Comparison of ENCODE assay signal across 8 cellular contexts in the genomic region with DNA sequence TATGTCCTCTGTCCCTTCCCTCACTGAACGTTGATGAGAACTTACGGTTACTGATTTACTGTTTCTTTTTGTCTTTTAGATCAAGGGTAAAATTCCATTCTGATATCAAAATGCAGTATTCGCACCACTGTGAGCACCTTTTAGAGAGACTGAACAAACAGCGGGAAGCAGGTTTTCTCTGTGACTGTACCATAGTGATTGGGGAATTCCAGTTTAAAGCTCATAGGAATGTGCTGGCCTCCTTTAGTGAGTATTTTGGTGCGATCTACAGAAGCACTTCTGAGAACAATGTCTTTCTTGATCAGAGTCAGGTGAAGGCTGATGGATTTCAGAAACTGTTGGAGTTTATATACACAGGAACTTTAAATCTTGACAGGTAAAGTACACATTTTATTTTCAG. TPM values are rescaled to one million over a fixed set of nuclear protein-coding genes. Genes with fewer than 3 reads are reported as not detected.
A peak's percentile ranks its signal among the peaks of the same experiment; 100 is the strongest.
DNase-seq lines count a peak whose midpoint lies in the region; ATAC-seq and TF ChIP-seq lines count a peak whose summit lies in the region.

No MANE protein-coding gene starts in this region.

- H3K4me3 ChIP-seq in BJ (ENCODE audit: low read depth, low read length) (peak overlapping the region; percentile 99), KMS-11 (IDR thresholded peaks at IDR 0.05; ENCODE audit: insufficient read depth, low read depth, low read length) (no peak overlapping the region), colonic mucosa (peak overlapping the region; percentile 87)

- no peaks in the 10 kb centered on the region for H4K20me1 ChIP-seq in KMS-11 (ENCODE audit: insufficient read depth)

- H3K4me3 Mint-ChIP-seq in natural killer cell, result peak overlapping the region; percentile 99

- no peak overlapping the region for H2AFZ ChIP-seq in KMS-11 (ENCODE audit: low read depth)

- no peaks in the 10 kb centered on the region for H3K9me3 ChIP-seq in colonic mucosa

- peaks cover 5% of the 10 kb centered on the region; the same call in 1 of the 2 replicates for H3K36me3 ChIP-seq in BJ (ENCODE audit: control insufficient read depth, insufficient read depth, low read length)
- H3K36me3 ChIP-seq in KMS-11 (ENCODE audit: insufficient read depth), result 0 out of 2 replicates have a peak, but pooled peaks cover 5% of the 10 kb centered on the region
- H3K36me3 ChIP-seq in colonic mucosa, result no peaks in the 10 kb centered on the region

- POLR2A ChIA-PET in BJ (lab: Charles Lee), result no interaction called here

- peaks cover 7% of the 10 kb centered on the region for H3K36me3 Mint-ChIP-seq in natural killer cell

- H3K27ac Mint-ChIP-seq in natural killer cell, result peak overlapping the region; percentile 100

- H3K27ac ChIP-seq in KMS-11, result peak overlapping the region; percentile 89
- no peak overlapping the region for H3K27ac ChIP-seq in colonic mucosa

- H3K4me1 ChIP-seq in KMS-11 (ENCODE audit: low read depth, poor library complexity, severe bottlenecking), result peaks cover 21% of the 10 kb centered on the region
- peaks cover 23% of the 10 kb centered on the region for H3K4me1 ChIP-seq in colonic mucosa

- H3K27me3 Mint-ChIP-seq in natural killer cell (ENCODE audit: low read depth in 2 of 2), result no peaks in the 10 kb centered on the region

- no peaks in the 10 kb centered on the region for H3K9me3 Mint-ChIP-seq in natural killer cell

- peaks cover 57 to 58% of the 10 kb centered on the region in 2 donors for H3K4me1 Mint-ChIP-seq in natural killer cell

- no peak for TF ChIP-seq CTCF in BJ (IDR thresholded peaks at IDR 0.05; ENCODE audit: insufficient read depth, low read depth, low read length)
- no peak for TF ChIP-seq CTCF in KMS-11 (conservative IDR thresholded peaks at IDR 0.05; ENCODE audit: low read depth, low read length)
- TF ChIP-seq CTCF in colonic mucosa (IDR thresholded peaks at IDR 0.05), result no peak
- TF ChIP-seq CTCF in natural killer cell (IDR thresholded peaks at IDR 0.05), result no peak

- CTCF ChIA-PET in BJ (lab: Yijun Ruan, JAX), result interaction anchor here (0.6 kb wide), 1 partner anchor 637 kb away, joined by 3 read pairs; no protein-coding TSS in a partner anchor

- DNase-seq in BJ (ENCODE audit: low read depth), result no peak
- DNase-seq in colonic mucosa, result no peak
- no peak for DNase-seq in natural killer cell
- no peak for DNase-seq in ureter (ENCODE audit: low spot score)
- DNase-seq in midbrain (lab: John Stamatoyannopoulos, UW), result no peak
- no peak for DNase-seq in amygdala (lab: John Stamatoyannopoulos, UW)

- ATAC-seq in natural killer cell (no peak), HG03460 (IDR thresholded peaks at IDR 0.05; ENCODE audit: unreplicated experiment) (no peak)

- H3K4me2 ChIP-seq in KMS-11, result peak overlapping the region; percentile 59

- H3K9ac ChIP-seq in KMS-11 (peak overlapping the region; percentile 97; the same call in 1 of the 2 replicates), colonic mucosa (ENCODE audit: low read depth in 2 of 2, low read length in 2 of 2) (peak overlapping the region in 1 of 2 donors; percentile 97)

- peaks cover 26% of the 10 kb centered on the region for H3K79me2 ChIP-seq in KMS-11 (ENCODE audit: insufficient read depth, low read depth)

- intact Hi-C loops in colonic mucosa (cut with DNase I), result loop anchor here (10.0 kb wide), 1 partner anchor 211 kb away; no protein-coding TSS in a partner anchor
- intact Hi-C loops in natural killer cell (cut with micrococcal nuclease), result loop anchor here (5.0 kb wide), 2 partner anchors 38 to 1093 kb away; a partner anchor contains a TSS

- H3K27me3 ChIP-seq in BJ (ENCODE audit: control insufficient read depth, insufficient read depth, low read length), result no peaks in the 10 kb centered on the region
- H3K27me3 ChIP-seq in KMS-11 (ENCODE audit: insufficient read depth, low read depth), result no peaks in the 10 kb centered on the region
- no peaks in the 10 kb centered on the region for H3K27me3 ChIP-seq in colonic mucosa

RNA-seq across cellular contexts. Expression of a gene that starts 1.0 kb away (rescaled TPM):
- polyA plus RNA-seq in BJ (2011; rRNA removed), result 10.1 and 17.1 TPM in 2 replicates
- 5.6 and 7.8 TPM in 2 replicates for polyA minus RNA-seq in BJ (2011; rRNA and poly(A)+ RNA removed)
- total RNA-seq in colonic mucosa (10 to 100 TPM; 11.1 to 12.9 TPM), natural killer cell (10 to 100 TPM; 19.5 to 29.9 (median 29.2) TPM), ureter (18.5 TPM)

RNA-seq across cellular contexts. Expression of a gene that starts 4.8 kb away (rescaled TPM):
- 2.3 and 2.9 TPM in 2 replicates for polyA plus RNA-seq in BJ (2011; rRNA removed)
- polyA minus RNA-seq in BJ (2011; rRNA and poly(A)+ RNA removed), result 0.98 and 1.5 TPM in 2 replicates
- total RNA-seq in colonic mucosa (1 to 10 TPM; 1.2 to 1.6 TPM), natural killer cell (under 1 TPM in 1 of 3 donors, not detected in 2; 0.68 TPM), ureter (4.0 TPM)

RNA-seq across cellular contexts. Expression of a gene that starts 9.3 kb away (rescaled TPM):
- polyA plus RNA-seq in BJ (2011; rRNA removed), result 0.18 TPM in 1 of 2 replicates, not detected in the other
- 55.0 and 73.1 TPM in 2 replicates for polyA minus RNA-seq in BJ (2011; rRNA and poly(A)+ RNA removed)
- total RNA-seq in colonic mucosa (1 to 10 TPM; 5.5 to 9.6 TPM), natural killer cell (1 to 10 TPM in 2 of 3 donors, under 1 TPM in 1; 0.92 to 2.7 (median 1.3) TPM), ureter (1.4 TPM)

RNA-seq across cellular contexts. Expression of a gene that starts 38.5 kb away (rescaled TPM):
- polyA plus RNA-seq in BJ (2011; rRNA removed), result not detected in 2 replicates
- polyA minus RNA-seq in BJ (2011; rRNA and poly(A)+ RNA removed), result not detected in 2 replicates
- not detected for total RNA-seq in colonic mucosa
- total RNA-seq in natural killer cell, result not detected
- not detected for total RNA-seq in ureter

RNA-seq across cellular contexts. Expression of a gene that starts 38.5 kb away (rescaled TPM):
- 1.6 and 2.5 TPM in 2 replicates for polyA plus RNA-seq in BJ (2011; rRNA removed)
- 0.82 and 1.8 TPM in 2 replicates for polyA minus RNA-seq in BJ (2011; rRNA and poly(A)+ RNA removed)
- total RNA-seq in colonic mucosa (under 1 TPM; 0.77 to 0.82 TPM), natural killer cell (1 to 10 TPM in 1 of 3 donors, under 1 TPM in 2; 0.45 to 1.0 (median 0.48) TPM), ureter (4.5 TPM)
